9 cellular contexts compared by ENCODE assay signal in the genomic region with DNA sequence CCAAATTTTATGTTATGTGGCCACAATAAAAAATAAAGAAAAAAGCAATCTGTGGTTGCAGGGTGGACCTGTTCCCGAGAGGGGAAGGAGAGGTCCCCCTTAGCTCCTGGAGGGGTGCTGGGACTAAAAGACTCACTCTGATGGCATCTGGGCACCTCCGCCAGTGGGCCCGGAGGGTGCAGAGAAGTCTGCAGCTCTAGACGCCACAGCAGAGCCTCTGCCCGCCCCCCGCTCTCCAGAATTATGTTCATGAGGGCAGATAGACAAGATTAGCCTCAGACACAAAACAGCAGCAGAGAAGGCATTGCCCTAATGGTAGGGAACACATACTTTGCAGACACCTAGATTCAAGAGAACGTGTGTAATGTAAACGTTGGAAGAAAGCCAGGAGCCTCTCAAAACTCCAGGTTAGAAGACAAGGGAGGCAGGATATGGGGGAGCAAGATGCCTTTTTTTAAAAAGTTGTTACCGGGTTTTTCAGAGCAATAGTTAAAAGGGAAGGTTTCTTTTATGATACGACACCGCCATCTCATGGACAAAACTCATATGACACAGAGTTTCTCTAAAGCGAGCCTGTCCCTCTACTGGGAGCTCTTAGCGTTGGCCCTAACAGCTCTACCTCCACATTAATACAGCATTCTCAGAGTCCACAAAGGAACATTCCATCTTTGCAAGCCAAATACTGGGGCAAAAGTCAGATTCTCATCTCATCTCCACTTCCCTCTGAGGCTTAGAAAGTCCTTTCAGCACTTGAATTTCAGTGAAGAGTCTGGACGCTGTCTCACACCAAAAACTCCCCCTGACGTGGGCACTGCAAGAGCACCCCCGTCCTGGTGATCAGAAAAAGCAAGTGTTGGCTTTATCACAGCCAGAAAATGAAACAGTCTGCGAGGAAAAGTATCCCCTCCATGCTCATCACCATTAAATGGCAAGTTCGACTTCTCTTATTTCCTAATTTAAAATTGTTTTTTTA. TPM values are rescaled to one million over a fixed set of nuclear protein-coding genes. Genes with fewer than 3 reads are reported as not detected.
A peak's percentile ranks its signal among the peaks of the same experiment; 100 is the strongest.
DNase-seq lines count a peak whose midpoint lies in the region; ATAC-seq and TF ChIP-seq lines count a peak whose summit lies in the region.
"Had no signal": no experiment of that assay in that cellular context is flagged by ENCODE, and none has a peak within 500 bp of the region (broad histone marks: within the 10 kb centered on the region; RNA-seq: fewer than 3 reads in every experiment).

No MANE protein-coding gene starts in this region.

- H3K36me3 Mint-ChIP-seq in activated T-helper 2 cell treated with anti-CD3 and anti-CD28 coated beads, Interferon-gamma antibody, Interleukin-2, Interleukin-4, amounts not matched to agents 10 μg/mL and 5 μg/mL and 100 μg/mL, durations not matched to agents 14 hours and 24 hours and 36 hours (ENCODE audit: low read depth): no peaks in the 10 kb centered on the region
- H3K36me3 Mint-ChIP-seq: CD8-positive, alpha-beta memory T cell had no signal

- H3K27ac Mint-ChIP-seq in activated T-helper 2 cell treated with anti-CD3 and anti-CD28 coated beads, Interferon-gamma antibody, Interleukin-2, Interleukin-4, amounts not matched to agents 10 μg/mL and 5 μg/mL and 100 μg/mL, durations not matched to agents 14 hours and 24 hours and 36 hours: no peak overlapping the region
- H3K27ac Mint-ChIP-seq: CD8-positive, alpha-beta memory T cell had no signal

- TF ChIP-seq CTCF in OCI-LY3 (IDR thresholded peaks at IDR 0.05; ENCODE audit: low read depth, low read length) (peak; percentile 60), parathyroid adenoma (IDR thresholded peaks at IDR 0.05) (peak; percentile 54)

- no peaks in the 10 kb centered on the region for H3K36me3 ChIP-seq in OCI-LY3 (replicated peaks; ENCODE audit: low read depth, low read length)
- H3K36me3 ChIP-seq in parathyroid adenoma (ENCODE audit: control insufficient read depth, insufficient read depth, low read length): no peaks in the 10 kb centered on the region

- H3K9ac ChIP-seq in OCI-LY3 (ENCODE audit: low read length) (no peak overlapping the region), parathyroid adenoma (no peak overlapping the region)

- H4K20me1 ChIP-seq in OCI-LY3 (ENCODE audit: insufficient read depth, low read length): no peaks in the 10 kb centered on the region

- ATAC-seq in HG03520 (IDR thresholded peaks at IDR 0.05; ENCODE audit: unreplicated experiment) (peak; percentile 65), GM21526 (IDR thresholded peaks at IDR 0.05; ENCODE audit: low FRiP score, unreplicated experiment) (no peak)

- peaks cover 26% of the 10 kb centered on the region for H3K27me3 Mint-ChIP-seq in activated T-helper 2 cell treated with anti-CD3 and anti-CD28 coated beads, Interferon-gamma antibody, Interleukin-2, Interleukin-4, amounts not matched to agents 10 μg/mL and 5 μg/mL and 100 μg/mL, durations not matched to agents 14 hours and 24 hours and 36 hours (ENCODE audit: low read depth)

- H3K4me3 ChIP-seq in OCI-LY3 (ENCODE audit: low read length) (peak overlapping the region; percentile 56), parathyroid adenoma (ENCODE audit: low read depth, low read length) (no peak overlapping the region)

- H3K4me1 ChIP-seq in OCI-LY3 (ENCODE audit: low read length): peaks cover 7% of the 10 kb centered on the region; the same call in 1 of the 2 replicates
- H3K4me1 ChIP-seq in parathyroid adenoma: no peaks in the 10 kb centered on the region

- H3K27ac ChIP-seq in OCI-LY3 (ENCODE audit: low read length) (no peak overlapping the region), parathyroid adenoma (no peak overlapping the region)

- peaks cover 2% of the 10 kb centered on the region; the same call in 1 of the 2 replicates for H3K27me3 ChIP-seq in OCI-LY3 (ENCODE audit: low read depth, low read length)
- H3K27me3 ChIP-seq in parathyroid adenoma (ENCODE audit: control insufficient read depth, insufficient read depth, low read length): no peaks in the 10 kb centered on the region

- no peak overlapping the region for H3K4me3 Mint-ChIP-seq in activated T-helper 2 cell treated with anti-CD3 and anti-CD28 coated beads, Interferon-gamma antibody, Interleukin-2, Interleukin-4, amounts not matched to agents 10 μg/mL and 5 μg/mL and 100 μg/mL, durations not matched to agents 14 hours and 24 hours and 36 hours (ENCODE audit: low read depth)
- H3K4me3 Mint-ChIP-seq: CD8-positive, alpha-beta memory T cell had no signal

- H3K9me3 ChIP-seq in OCI-LY3 (ENCODE audit: insufficient read depth, low read length): no peaks in the 10 kb centered on the region
- H3K9me3 ChIP-seq in parathyroid adenoma (ENCODE audit: control insufficient read depth, low read length): no peaks in the 10 kb centered on the region

- peak overlapping the region; percentile 74 for H2AFZ ChIP-seq in OCI-LY3 (ENCODE audit: low read depth, low read length)
- H2AFZ ChIP-seq in parathyroid adenoma: peak overlapping the region; percentile 48

- no peaks in the 10 kb centered on the region for H3K9me3 Mint-ChIP-seq in activated T-helper 2 cell treated with anti-CD3 and anti-CD28 coated beads, Interferon-gamma antibody, Interleukin-2, Interleukin-4, amounts not matched to agents 10 μg/mL and 5 μg/mL and 100 μg/mL, durations not matched to agents 14 hours and 24 hours and 36 hours
- H3K9me3 Mint-ChIP-seq: CD8-positive, alpha-beta memory T cell had no signal

- H3K4me2 ChIP-seq in OCI-LY3 (ENCODE audit: low read length): peak overlapping the region; percentile 62
- no peak overlapping the region for H3K4me2 ChIP-seq in parathyroid adenoma (ENCODE audit: low read length)

- H3K4me1 Mint-ChIP-seq in activated T-helper 2 cell treated with anti-CD3 and anti-CD28 coated beads, Interferon-gamma antibody, Interleukin-2, Interleukin-4, amounts not matched to agents 10 μg/mL and 5 μg/mL and 100 μg/mL, durations not matched to agents 14 hours and 24 hours and 36 hours (ENCODE audit: low read depth): no peaks in the 10 kb centered on the region
- H3K4me1 Mint-ChIP-seq: CD8-positive, alpha-beta memory T cell had no signal

- H3K79me2 ChIP-seq in OCI-LY3 (ENCODE audit: low read length): no peaks in the 10 kb centered on the region
- no peaks in the 10 kb centered on the region for H3K79me2 ChIP-seq in parathyroid adenoma

- intact Hi-C loops in activated T-helper 2 cell treated with anti-CD3 and anti-CD28 coated beads, Interferon-gamma antibody, Interleukin-2, Interleukin-4, amounts not matched to agents 10 μg/mL and 5 μg/mL and 100 μg/mL, durations not matched to agents 14 hours and 24 hours and 36 hours (cut with micrococcal nuclease): no loop called here

- peak; percentile 14 for DNase-seq in NCI-H146 (lab: John Stamatoyannopoulos, UW)
- no peak for DNase-seq in NCI-H146 treated with DMSO at 0.1 percent for 48 hours (lab: John Stamatoyannopoulos, UW; ENCODE audit: unreplicated experiment)
- peak; percentile 21 for DNase-seq in activated T-helper 2 cell treated with anti-CD3 and anti-CD28 coated beads, Interferon-gamma antibody, Interleukin-2, Interleukin-4, amounts not matched to agents 10 μg/mL and 5 μg/mL and 100 μg/mL, durations not matched to agents 14 hours and 24 hours and 36 hours (ENCODE audit: low spot score)
- DNase-seq in germinal center (ENCODE audit: low spot score): peak; percentile 63

RNA-seq across cellular contexts. Expression of a gene that starts 47.2 kb away (rescaled TPM):
- not detected in 2 replicates for total RNA-seq in activated T-helper 2 cell treated with anti-CD3 and anti-CD28 coated beads, Interferon-gamma antibody, Interleukin-2, Interleukin-4, amounts not matched to agents 10 μg/mL and 5 μg/mL and 100 μg/mL, durations not matched to agents 14 hours and 24 hours and 36 hours
- total RNA-seq: CD8-positive, alpha-beta memory T cell had no signal
